In the genomic region with DNA sequence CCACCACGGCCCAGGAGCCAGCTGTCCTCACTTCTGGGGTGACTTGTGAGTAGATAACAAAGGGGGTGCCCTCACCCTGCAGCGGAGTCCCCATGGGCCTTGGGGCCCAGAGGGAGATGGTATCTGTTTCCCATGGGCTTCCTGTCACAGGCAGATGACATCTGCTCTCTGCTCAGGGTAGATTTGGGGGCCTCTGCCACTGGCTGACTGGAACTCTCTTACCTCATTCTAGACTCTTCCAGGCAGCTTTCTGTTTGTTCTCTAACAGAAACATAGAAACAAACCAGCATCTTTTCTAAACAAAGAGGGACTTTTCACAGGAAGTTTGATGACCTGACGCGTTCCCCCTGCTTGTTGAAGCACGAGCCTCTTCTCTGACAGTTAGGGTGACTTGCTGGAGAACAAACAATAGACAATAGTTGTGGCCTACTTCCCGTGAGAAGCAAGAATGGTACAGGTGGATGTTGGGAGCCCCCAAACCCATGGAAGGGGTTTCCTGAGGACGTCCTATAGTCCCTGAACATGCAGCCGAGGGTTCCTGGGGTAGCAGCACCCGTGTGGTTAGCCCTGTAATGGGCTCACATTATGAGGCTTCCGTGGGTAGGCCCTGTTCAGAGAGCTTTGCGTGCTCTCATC, we compare ENCODE assay signal across 8 cellular contexts.
DNase-seq lines count a peak whose midpoint lies in the region; ATAC-seq lines count a peak whose summit lies in the region.

No MANE protein-coding gene starts in this region.

- no peaks in the 10 kb centered on the region for H3K36me3 Mint-ChIP-seq in stimulated activated naive CD8-positive, alpha-beta T cell treated with anti-CD3 and anti-CD28 coated beads, Interleukin-15, Interleukin-2, amounts not matched to agents 100 ng/mL and 50 ng/mL, for 24 hours (ENCODE audit: low read depth)

- DNase-seq in GM19238 (ENCODE audit: insufficient read length, low spot score) (peak; percentile 77), D341Med (ENCODE audit: low spot score) (no peak), posterior vena cava (ENCODE audit: low spot score) (no peak), left colon (no peak)
- peak; percentile 55 for DNase-seq in activated CD8-positive, alpha-beta memory T cell treated with anti-CD3 and anti-CD28 coated beads, Interleukin-2, amount 50 U/mL, for 4 hours

- no peaks in the 10 kb centered on the region for H3K27me3 ChIP-seq in layer of hippocampus (ENCODE audit: control insufficient read depth, insufficient read depth, low read length)

- H3K4me3 Mint-ChIP-seq in stimulated activated naive CD8-positive, alpha-beta T cell treated with anti-CD3 and anti-CD28 coated beads, Interleukin-15, Interleukin-2, amounts not matched to agents 100 ng/mL and 50 ng/mL, for 24 hours, result peak overlapping the region; percentile 52

- H3K27ac Mint-ChIP-seq in stimulated activated naive CD8-positive, alpha-beta T cell treated with anti-CD3 and anti-CD28 coated beads, Interleukin-15, Interleukin-2, amounts not matched to agents 100 ng/mL and 50 ng/mL, for 24 hours, result peak overlapping the region; percentile 93

- peaks cover 54% of the 10 kb centered on the region for H3K4me1 Mint-ChIP-seq in stimulated activated naive CD8-positive, alpha-beta T cell treated with anti-CD3 and anti-CD28 coated beads, Interleukin-15, Interleukin-2, amounts not matched to agents 100 ng/mL and 50 ng/mL, for 24 hours (ENCODE audit: low read depth)

- H3K27me3 Mint-ChIP-seq in stimulated activated naive CD8-positive, alpha-beta T cell treated with anti-CD3 and anti-CD28 coated beads, Interleukin-15, Interleukin-2, amounts not matched to agents 100 ng/mL and 50 ng/mL, for 24 hours, result no peaks in the 10 kb centered on the region

- H3K9me3 Mint-ChIP-seq in stimulated activated naive CD8-positive, alpha-beta T cell treated with anti-CD3 and anti-CD28 coated beads, Interleukin-15, Interleukin-2, amounts not matched to agents 100 ng/mL and 50 ng/mL, for 24 hours, result no peaks in the 10 kb centered on the region

- ATAC-seq in HG03139 (IDR thresholded peaks at IDR 0.05; ENCODE audit: unreplicated experiment) (peak; percentile 55), left colon (no peak)

- intact Hi-C loops in posterior vena cava (cut with DNase I), result no loop called here
- intact Hi-C loops in left colon (cut with DNase I, micrococcal nuclease), result no loop called here

- H3K27ac ChIP-seq in layer of hippocampus (ENCODE audit: low read depth, low read length), result peak overlapping the region; percentile 8

Comparison
In these comparisons a context has a peak if more than half of its experiments do, and no peak if none do; other contexts are left out.
1. DNase-seq: peak in GM19238 (single experiment) and activated CD8-positive, alpha-beta memory T cell treated with anti-CD3 and anti-CD28 coated beads, Interleukin-2, amount 50 U/mL, for 4 hours (single experiment); none in D341Med (single experiment), posterior vena cava (single experiment) and left colon (0 of 2).